29 cellular contexts compared by ENCODE assay signal in the genomic region with DNA sequence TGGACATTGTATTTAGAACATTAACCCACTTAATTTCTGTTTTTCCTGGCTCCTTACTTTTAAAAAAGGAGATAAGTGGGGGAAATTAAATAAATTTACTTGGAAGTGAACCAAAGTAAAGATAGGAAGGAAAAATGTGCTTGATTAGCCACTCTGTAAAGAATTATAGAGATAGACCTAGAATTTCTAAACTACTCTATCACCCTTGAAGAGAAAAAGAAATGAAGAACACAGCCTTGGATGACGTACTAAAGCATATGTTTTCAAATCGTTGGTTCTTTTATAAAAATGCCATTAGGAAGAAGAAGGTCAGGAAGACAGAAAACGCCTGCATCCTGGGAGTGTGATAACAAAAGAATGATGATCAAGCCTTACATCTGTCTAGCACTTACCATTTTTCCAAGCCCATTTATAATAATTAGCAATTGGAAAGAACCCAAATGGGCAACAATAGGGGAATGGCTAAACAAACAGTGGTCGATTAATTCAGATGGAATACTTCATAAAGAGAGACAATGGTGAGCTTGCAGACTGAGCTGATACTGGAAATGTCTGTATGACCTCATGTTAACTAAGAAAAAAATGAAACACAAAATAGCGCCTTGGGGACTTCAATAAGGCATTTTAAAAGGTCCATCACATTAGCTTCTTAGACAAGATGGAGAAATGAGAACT.
A peak's percentile ranks its signal among the peaks of the same experiment; 100 is the strongest.
DNase-seq lines count a peak whose midpoint lies in the region; ATAC-seq and TF ChIP-seq lines count a peak whose summit lies in the region.
"Had no signal": no experiment of that assay in that cellular context is flagged by ENCODE, and none has a peak within 500 bp of the region (broad histone marks: within the 10 kb centered on the region; RNA-seq: fewer than 3 reads in every experiment).

No MANE protein-coding gene starts in this region.

- no peak for TF ChIP-seq CTCF in glutamatergic neuron (IDR thresholded peaks at IDR 0.05; ENCODE audit: partially characterized antibody, unreplicated experiment)

- ATAC-seq in T-cell (replicated peaks in 1 of 4) (no peak), GM19328 (IDR thresholded peaks at IDR 0.05; ENCODE audit: unreplicated experiment) (no peak), T-helper 17 cell (no peak), HG03457 (IDR thresholded peaks at IDR 0.05; ENCODE audit: unreplicated experiment) (no peak)
- ATAC-seq: gastrocnemius medialis; lower lobe of right lung; mucosa of descending colon; sciatic nerve; stimulated activated memory B cell treated with anti-CD40 and anti-IgM and Interleukin-4, amounts not matched to agents 10 μg/mL and 1 μg/mL and 100 μg/mL, for 72 hours had no signal

- DNase-seq in COR-L47 (lab: John Stamatoyannopoulos, UW) (peak; percentile 82), NCI-H1105 treated with DMSO at 0.1 percent for 48 hours (lab: John Stamatoyannopoulos, UW) (peak; percentile 97), NCI-H774 (lab: John Stamatoyannopoulos, UW) (peak; percentile 68), glutamatergic neuron (no peak), T-cell (no peak), T-helper 17 cell (no peak)
- DNase-seq: activated effector memory CD4-positive, alpha-beta T cell treated with Interleukin-2 at 50 U/mL for 16 hours; activated T-cell treated with anti-CD3 and anti-CD28 coated beads for 4 hours; C1 segment of cervical spinal cord; endodermal cell; gastrocnemius medialis; H9; islet precursor cell; lower lobe of right lung; mucosa of descending colon; NCI-H1048; NCI-H2171; NCI-H524 treated with DMSO at 0.1 percent for 48 hours; nephron progenitor cell; ovary; stimulated activated CD4-positive, alpha-beta T cell treated with anti-CD3 and anti-CD28 coated beads, Interleukin-4, amount 100 ng/mL, for 4 hours; T-helper 2 cell had no signal

- H3K36me3 Mint-ChIP-seq in glutamatergic neuron (ENCODE audit: unreplicated experiment) (no peaks in the 10 kb centered on the region), T-cell (no peaks in the 10 kb centered on the region), T-helper 17 cell (ENCODE audit: low read depth) (no peaks in the 10 kb centered on the region)
- H3K36me3 Mint-ChIP-seq: activated naive CD8-positive, alpha-beta T cell; stimulated activated memory B cell treated with anti-CD40 and anti-IgM and Interleukin-4, amounts not matched to agents 10 μg/mL and 1 μg/mL and 100 μg/mL, for 72 hours had no signal

- H3K27ac Mint-ChIP-seq in glutamatergic neuron (ENCODE audit: unreplicated experiment) (peak overlapping the region; percentile 80), T-cell (no peak overlapping the region), T-helper 17 cell (no peak overlapping the region)
- H3K27ac Mint-ChIP-seq: activated naive CD8-positive, alpha-beta T cell; endodermal cell; H9; nephron progenitor cell; stimulated activated memory B cell treated with anti-CD40 and anti-IgM and Interleukin-4, amounts not matched to agents 10 μg/mL and 1 μg/mL and 100 μg/mL, for 72 hours had no signal

- H3K9me3 Mint-ChIP-seq in glutamatergic neuron (ENCODE audit: unreplicated experiment) = peaks cover 2% of the 10 kb centered on the region
- no peaks in the 10 kb centered on the region for H3K9me3 Mint-ChIP-seq in T-cell
- H3K9me3 Mint-ChIP-seq: endodermal cell; H9; nephron progenitor cell; stimulated activated memory B cell treated with anti-CD40 and anti-IgM and Interleukin-4, amounts not matched to agents 10 μg/mL and 1 μg/mL and 100 μg/mL, for 72 hours had no signal

- POLR2A ChIA-PET in T-cell (lab: Charles Lee) = no interaction called here

- no peak overlapping the region for H3K4me3 Mint-ChIP-seq in glutamatergic neuron (ENCODE audit: unreplicated experiment)
- H3K4me3 Mint-ChIP-seq in T-cell = no peak overlapping the region
- H3K4me3 Mint-ChIP-seq in T-helper 17 cell = no peak overlapping the region
- H3K4me3 Mint-ChIP-seq: activated naive CD8-positive, alpha-beta T cell; endodermal cell; H9; nephron progenitor cell; stimulated activated memory B cell treated with anti-CD40 and anti-IgM and Interleukin-4, amounts not matched to agents 10 μg/mL and 1 μg/mL and 100 μg/mL, for 72 hours had no signal

- H3K9me3 ChIP-seq in T-helper 17 cell (ENCODE audit: control insufficient read depth, low read length, poor library complexity, severe bottlenecking) = no peaks in the 10 kb centered on the region
- H3K9me3 ChIP-seq: ascending aorta, esophagus muscularis mucosa, gastrocnemius medialis, lower lobe of right lung, mucosa of descending colon, ovary had no signal

- CTCF ChIA-PET in T-cell (lab: Charles Lee) = no interaction called here

- H3K4me1 Mint-ChIP-seq in glutamatergic neuron (ENCODE audit: low read depth, unreplicated experiment) = peaks cover 10% of the 10 kb centered on the region
- no peaks in the 10 kb centered on the region for H3K4me1 Mint-ChIP-seq in T-cell
- no peaks in the 10 kb centered on the region for H3K4me1 Mint-ChIP-seq in T-helper 17 cell
- H3K4me1 Mint-ChIP-seq: nephron progenitor cell; stimulated activated memory B cell treated with anti-CD40 and anti-IgM and Interleukin-4, amounts not matched to agents 10 μg/mL and 1 μg/mL and 100 μg/mL, for 72 hours had no signal

- H3K27me3 Mint-ChIP-seq in glutamatergic neuron (ENCODE audit: unreplicated experiment) = no peaks in the 10 kb centered on the region
- peaks cover 0 to 3% of the 10 kb centered on the region in 2 donors for H3K27me3 Mint-ChIP-seq in T-cell
- H3K27me3 Mint-ChIP-seq in T-helper 17 cell = no peaks in the 10 kb centered on the region
- H3K27me3 Mint-ChIP-seq: stimulated activated memory B cell treated with anti-CD40 and anti-IgM and Interleukin-4, amounts not matched to agents 10 μg/mL and 1 μg/mL and 100 μg/mL, for 72 hours had no signal

Comparison
In these comparisons a context has a peak if more than half of its experiments do, and no peak if none do; other contexts are left out.
1. DNase-seq: peak in COR-L47 (single experiment), NCI-H1105 treated with DMSO at 0.1 percent for 48 hours (single experiment) and NCI-H774 (single experiment); none in glutamatergic neuron (single experiment), T-cell (0 of 34) and T-helper 17 cell (0 of 3).